ENCODE assay signal across 17 cellular contexts in the genomic region with DNA sequence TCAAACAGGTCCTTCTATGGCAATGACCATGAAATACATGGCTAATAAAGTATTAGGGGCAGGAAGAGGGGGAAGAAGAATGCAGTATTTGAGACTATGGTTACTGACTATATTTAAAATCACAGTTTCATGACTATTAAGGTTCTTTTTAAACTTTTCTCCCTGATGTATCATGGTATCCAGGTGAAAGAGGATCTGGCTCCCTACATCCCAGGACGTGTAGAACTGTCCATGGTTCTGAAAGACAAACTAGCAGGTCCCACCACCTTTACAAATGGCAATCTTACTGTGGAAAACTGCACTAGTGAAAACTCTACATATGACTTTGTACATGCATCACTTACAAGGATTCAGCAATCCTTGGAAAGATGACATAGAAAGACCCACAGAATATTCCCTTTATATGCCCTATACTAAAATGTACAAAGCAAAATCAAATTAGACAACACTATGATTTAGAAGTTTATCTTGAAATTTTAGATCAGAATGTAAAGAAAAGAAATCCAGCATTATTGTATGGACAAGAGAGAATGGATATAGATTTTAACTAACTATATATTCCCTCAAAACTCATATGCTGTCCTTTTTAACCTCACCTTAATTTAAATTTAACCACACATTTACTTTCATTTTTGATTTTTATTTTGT. TPM values are rescaled to one million over a fixed set of nuclear protein-coding genes. Genes with fewer than 3 reads are reported as not detected.
A peak's percentile ranks its signal among the peaks of the same experiment; 100 is the strongest.
DNase-seq lines count a peak whose midpoint lies in the region; ATAC-seq, FAIRE-seq and TF ChIP-seq lines count a peak whose summit lies in the region.
"Had no signal": no experiment of that assay in that cellular context is flagged by ENCODE, and none has a peak within 500 bp of the region (broad histone marks: within the 10 kb centered on the region; RNA-seq: fewer than 3 reads in every experiment).

No MANE protein-coding gene starts in this region.

- no peak overlapping the region for H3K4me3 ChIP-seq in SK-N-SH (ENCODE audit: low read depth in 2 of 2, low read length in 1 of 2)
- no peak overlapping the region for H3K4me3 ChIP-seq in SK-N-MC
- H3K4me3 ChIP-seq in fibroblast of villous mesenchyme (ENCODE audit: low read depth, low read length), result no peak overlapping the region
- H3K4me3 ChIP-seq: heart right ventricle had no signal

- H2AFZ ChIP-seq in SK-N-SH (ENCODE audit: low read depth), result no peak overlapping the region
- H2AFZ ChIP-seq: parathyroid adenoma had no signal

- H4K20me1 ChIP-seq in SK-N-SH (ENCODE audit: insufficient read depth), result no peaks in the 10 kb centered on the region

- H3K27me3 ChIP-seq in SK-N-SH (ENCODE audit: insufficient read depth), result peaks cover 26% of the 10 kb centered on the region; the same call in 1 of the 2 replicates

- TF ChIP-seq CTCF in SK-N-SH (IDR thresholded peaks at IDR 0.05), result no peak
- no peak for TF ChIP-seq CTCF in fibroblast of villous mesenchyme (IDR thresholded peaks at IDR 0.05; ENCODE audit: insufficient read depth, low read depth, low read length)

- H3K27ac ChIP-seq in SK-N-SH (ENCODE audit: low read depth in 2 of 2, low read length in 1 of 2) (no peak overlapping the region), SK-N-MC (no peak overlapping the region), caudate nucleus (ENCODE audit: low read depth, low read length) (no peak overlapping the region)
- H3K27ac ChIP-seq: brain microvascular endothelial cell, heart right ventricle, parathyroid adenoma had no signal

- no peak overlapping the region for H3K4me2 ChIP-seq in SK-N-SH

- 0% methylated on average over 1 of the region's 1 CpG for WGBS in SK-N-SH (ENCODE audit: low lambda C conversion rate)

- H3K9me2 ChIP-seq in SK-N-SH, result no peaks in the 10 kb centered on the region

- POLR2A ChIA-PET in SK-N-SH (lab: Yijun Ruan, JAX), result no interaction called here

- TF ChIP-seq EP300 in SK-N-SH (IDR thresholded peaks at IDR 0.05; ENCODE audit: borderline replicate concordance in 1 of 2, low read depth in 1 of 2, low read length in 1 of 2), result no peak

- H3F3A ChIP-seq in SK-N-SH (replicated peaks; ENCODE audit: insufficient read depth), result no peaks in the 10 kb centered on the region

- CTCF ChIA-PET in SK-N-SH (lab: Yijun Ruan, JAX), result no interaction called here

- no peaks in the 10 kb centered on the region for H3K79me2 ChIP-seq in SK-N-SH (ENCODE audit: insufficient read depth)
- H3K79me2 ChIP-seq: parathyroid adenoma had no signal

- no peak for TF ChIP-seq RAD21 in SK-N-SH (IDR thresholded peaks at IDR 0.05; ENCODE audit: low read length)

- no peak for DNase-seq in SK-N-SH
- DNase-seq in SK-N-MC (ENCODE audit: low read depth, low spot score), result peak; percentile 39
- DNase-seq in fibroblast of villous mesenchyme (ENCODE audit: low read depth), result peak; percentile 45
- peak; percentile 57 for DNase-seq in urothelium cell line (ENCODE audit: low spot score)
- DNase-seq in caudate nucleus (lab: John Stamatoyannopoulos, UW), result no peak
- DNase-seq in DMS79 (lab: John Stamatoyannopoulos, UW), result no peak
- no peak for DNase-seq in NCI-H2171 treated with DMSO at 0.1 percent for 48 hours (lab: John Stamatoyannopoulos, UW)
- DNase-seq: activated CD4-positive, alpha-beta T cell treated with anti-CD3 and anti-CD28 coated beads, Interleukin-2, amount 10 ng/mL, durations not matched to agents 24 days and 14 days; brain microvascular endothelial cell; heart right ventricle; NCI-H146; NK-92 treated with Interleukin-12 subunit alpha and Interleukin-12 subunit beta, amount 100 ng/mL, for 24 hours had no signal

- ATAC-seq in SK-N-SH treated with all-trans-retinoic acid at 6 μM for 48 hours, result no peak
- ATAC-seq: heart right ventricle had no signal

- no peaks in the 10 kb centered on the region for H3K36me3 ChIP-seq in SK-N-SH (replicated peaks in 1 of 2; ENCODE audit: control insufficient read depth in 1 of 2, insufficient read depth in 2 of 2, low read length in 1 of 2)
- no peaks in the 10 kb centered on the region for H3K36me3 ChIP-seq in SK-N-MC (ENCODE audit: insufficient read depth, low read length)
- H3K36me3 ChIP-seq: brain microvascular endothelial cell, heart right ventricle had no signal

- H3K9me3 ChIP-seq in SK-N-SH, result no peaks in the 10 kb centered on the region
- no peaks in the 10 kb centered on the region for H3K9me3 ChIP-seq in SK-N-MC (ENCODE audit: low read depth, low read length)
- H3K9me3 ChIP-seq: heart right ventricle had no signal

- H3K9ac ChIP-seq in SK-N-SH (no peak overlapping the region), SK-N-MC (ENCODE audit: insufficient read length) (no peak overlapping the region)
- H3K9ac ChIP-seq: parathyroid adenoma had no signal

- H3K4me1 ChIP-seq in SK-N-SH (ENCODE audit: control insufficient read depth in 1 of 2, insufficient read depth in 2 of 2, low read depth in 1 of 2, low read length in 1 of 2), result no peaks in the 10 kb centered on the region
- H3K4me1 ChIP-seq: heart right ventricle, parathyroid adenoma had no signal

- FAIRE-seq in urothelium cell line (lab: Jason Lieb, UNC), result no peak
- FAIRE-seq: A204.1, D721Med, endometrium had no signal

TF ChIP-seq in SK-N-SH, 30 proteins besides CTCF, POLR2A, EP300 and RAD21:
- TF ChIP-seq SMC3 (IDR thresholded peaks at IDR 0.05; ENCODE audit: low read depth, low read length), result no peak
- TF ChIP-seq, protein P1, sequence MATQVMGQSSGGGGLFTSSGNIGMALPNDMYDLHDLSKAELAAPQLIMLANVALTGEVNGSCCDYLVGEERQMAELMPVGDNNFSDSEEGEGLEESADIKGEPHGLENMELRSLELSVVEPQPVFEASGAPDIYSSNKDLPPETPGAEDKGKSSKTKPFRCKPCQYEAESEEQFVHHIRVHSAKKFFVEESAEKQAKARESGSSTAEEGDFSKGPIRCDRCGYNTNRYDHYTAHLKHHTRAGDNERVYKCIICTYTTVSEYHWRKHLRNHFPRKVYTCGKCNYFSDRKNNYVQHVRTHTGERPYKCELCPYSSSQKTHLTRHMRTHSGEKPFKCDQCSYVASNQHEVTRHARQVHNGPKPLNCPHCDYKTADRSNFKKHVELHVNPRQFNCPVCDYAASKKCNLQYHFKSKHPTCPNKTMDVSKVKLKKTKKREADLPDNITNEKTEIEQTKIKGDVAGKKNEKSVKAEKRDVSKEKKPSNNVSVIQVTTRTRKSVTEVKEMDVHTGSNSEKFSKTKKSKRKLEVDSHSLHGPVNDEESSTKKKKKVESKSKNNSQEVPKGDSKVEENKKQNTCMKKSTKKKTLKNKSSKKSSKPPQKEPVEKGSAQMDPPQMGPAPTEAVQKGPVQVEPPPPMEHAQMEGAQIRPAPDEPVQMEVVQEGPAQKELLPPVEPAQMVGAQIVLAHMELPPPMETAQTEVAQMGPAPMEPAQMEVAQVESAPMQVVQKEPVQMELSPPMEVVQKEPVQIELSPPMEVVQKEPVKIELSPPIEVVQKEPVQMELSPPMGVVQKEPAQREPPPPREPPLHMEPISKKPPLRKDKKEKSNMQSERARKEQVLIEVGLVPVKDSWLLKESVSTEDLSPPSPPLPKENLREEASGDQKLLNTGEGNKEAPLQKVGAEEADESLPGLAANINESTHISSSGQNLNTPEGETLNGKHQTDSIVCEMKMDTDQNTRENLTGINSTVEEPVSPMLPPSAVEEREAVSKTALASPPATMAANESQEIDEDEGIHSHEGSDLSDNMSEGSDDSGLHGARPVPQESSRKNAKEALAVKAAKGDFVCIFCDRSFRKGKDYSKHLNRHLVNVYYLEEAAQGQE (IDR thresholded peaks at IDR 0.05; ENCODE audit: low read depth, low read length), result peak; percentile 95
- TF ChIP-seq ELF1 (IDR thresholded peaks at IDR 0.05), result no peak

TF ChIP-seq in SK-N-SH treated with all-trans-retinoic acid at 6 μM for 48 hours, 23 proteins besides CTCF, POLR2A, EP300 and RAD21:
- TF ChIP-seq BACH2 (CRISPR knock-in tag; IDR thresholded peaks at IDR 0.05; ENCODE audit: borderline replicate concordance), result no peak
- TF ChIP-seq ZFP3 (CRISPR knock-in tag; IDR thresholded peaks at IDR 0.05), result no peak
- TF ChIP-seq ZNF8 (CRISPR knock-in tag; IDR thresholded peaks at IDR 0.05), result no peak

RNA-seq across cellular contexts. Expression of gene RPP21, which starts 33.5 kb away (rescaled TPM):
- polyA plus RNA-seq in SK-N-SH (2012; rRNA removed), result 68.8 and 108 TPM in 2 replicates
- 40.2 and 60.4 TPM in 2 replicates for polyA plus RNA-seq in SK-N-SH (2012; cell fraction: cytosol; rRNA removed)
- 108 and 202 TPM in 2 replicates for polyA plus RNA-seq in SK-N-SH (2012; cell fraction: nucleus; rRNA removed)
- 26.3 and 45.4 TPM in 2 replicates for total RNA-seq in fibroblast of villous mesenchyme

RNA-seq across cellular contexts. Expression of gene TRIM39, which starts 51.7 kb away (rescaled TPM):
- polyA plus RNA-seq in SK-N-SH (2012; rRNA removed), result 6.5 and 7.4 TPM in 2 replicates
- 5.5 and 5.9 TPM in 2 replicates for polyA plus RNA-seq in SK-N-SH (2012; cell fraction: cytosol; rRNA removed)
- polyA plus RNA-seq in SK-N-SH (2012; cell fraction: nucleus; rRNA removed), result 18.5 and 22.9 TPM in 2 replicates
- 10.8 and 11.3 TPM in 2 replicates for total RNA-seq in fibroblast of villous mesenchyme

Comparison
In these comparisons a context has a peak if more than half of its experiments do, and no peak if none do; other contexts are left out.
1. DNase-seq: peak in SK-N-MC (single experiment), fibroblast of villous mesenchyme (single experiment) and urothelium cell line (single experiment); none in SK-N-SH (single experiment), caudate nucleus (0 of 61), DMS79 (single experiment) and NCI-H2171 treated with DMSO at 0.1 percent for 48 hours (single experiment).